ENCODE assay signal across 21 cellular contexts in genomic region chr15:23646165-23647000, GRCh38. TPM values are rescaled to one million over a fixed set of nuclear protein-coding genes. Genes with fewer than 3 reads are reported as not detected.
DNase-seq lines count a peak whose midpoint lies in the region; ATAC-seq, FAIRE-seq and TF ChIP-seq lines count a peak whose summit lies in the region.
"Had no signal": no experiment of that assay in that cellular context is flagged by ENCODE, and none has a peak within 500 bp of the region (broad histone marks: within the 10 kb centered on the region; RNA-seq: fewer than 3 reads in every experiment).

No MANE protein-coding gene starts in this region.

- no peak for TF ChIP-seq POLR2A in HepG2 (IDR thresholded peaks at IDR 0.05; ENCODE audit: insufficient read depth in 1 of 2, low read depth in 2 of 2, low read length in 2 of 2)

- no peak overlapping the region for H2BK120ac ChIP-seq in neuronal stem cell (ENCODE audit: low read depth, low read length)

- TF ChIP-seq EP300 in HepG2 (IDR thresholded peaks at IDR 0.05; ENCODE audit: low read depth in 2 of 2, low read length in 2 of 2) (no peak), HepG2 (CRISPR knock-in tag; IDR thresholded peaks at IDR 0.05; ENCODE audit: borderline replicate concordance) (no peak)

- H3K79me2 ChIP-seq in GM23338 (replicated peaks; ENCODE audit: insufficient read depth), result no peaks in the 10 kb centered on the region
- no peaks in the 10 kb centered on the region for H3K79me2 ChIP-seq in HepG2 (ENCODE audit: insufficient read depth, low read length)

- POLR2A ChIA-PET in HepG2 (lab: Yijun Ruan, JAX), result no interaction called here

- peaks cover 21% of the 10 kb centered on the region for H3K4me1 ChIP-seq in GM23338 (ENCODE audit: insufficient read depth)
- peaks cover 6% of the 10 kb centered on the region for H3K4me1 ChIP-seq in NT2/D1 (ENCODE audit: insufficient read depth, insufficient read length)
- H3K4me1 ChIP-seq in iPS-18a (ENCODE audit: control insufficient read depth, low read depth, low read length), result no peaks in the 10 kb centered on the region
- H3K4me1 ChIP-seq in neuronal stem cell (ENCODE audit: control insufficient read depth in 2 of 2, insufficient read depth in 1 of 2, low read depth in 1 of 2, low read length in 2 of 2), result peaks cover 2 to 6% of the 10 kb centered on the region in 2 donors
- no peaks in the 10 kb centered on the region for H3K4me1 ChIP-seq in HepG2 (ENCODE audit: insufficient read depth, low read length)
- H3K4me1 ChIP-seq: psoas muscle, uterus had no signal

- in situ Hi-C loops in HepG2 (cut with HindIII; ENCODE audit: extremely low pct_ligation_motif_present, low pct_unique_long_range_greater_than_20kb), result loop anchor here (5.0 to 25.0 kb wide), 2 partner anchors 159 to 221 kb away; no protein-coding TSS in a partner anchor

- H4K91ac ChIP-seq in neuronal stem cell (ENCODE audit: low read depth, low read length, poor library complexity), result no peak overlapping the region

- H3K9me3 ChIP-seq in NT2/D1 (ENCODE audit: insufficient read depth, low read length) (no peaks in the 10 kb centered on the region), iPS-18a (ENCODE audit: control insufficient read depth, low read depth, low read length) (peaks cover 11% of the 10 kb centered on the region), neuronal stem cell (replicated peaks in 1 of 2; ENCODE audit: control insufficient read depth in 2 of 2, insufficient read depth in 1 of 2, low read depth in 1 of 2, low read length in 2 of 2) (peaks cover 0 to 9% of the 10 kb centered on the region in 2 donors), HepG2 (ENCODE audit: low read length) (no peaks in the 10 kb centered on the region)
- H3K9me3 ChIP-seq: psoas muscle, uterus had no signal

- peak overlapping the region; percentile 81 for H3K4me2 ChIP-seq in GM23338
- H3K4me2 ChIP-seq in neuronal stem cell (ENCODE audit: insufficient read depth, low read length, poor library complexity, severe bottlenecking), result peak overlapping the region; percentile 54
- H3K4me2 ChIP-seq in HepG2 (ENCODE audit: low read depth, low read length), result no peak overlapping the region

- H2BK12ac ChIP-seq in neuronal stem cell (ENCODE audit: low read length), result no peak overlapping the region

- peaks cover 18% of the 10 kb centered on the region for H3K27me3 ChIP-seq in GM23338 (ENCODE audit: insufficient read depth)
- peaks cover 20% of the 10 kb centered on the region for H3K27me3 ChIP-seq in NT2/D1 (ENCODE audit: insufficient read depth, insufficient read length)
- no peaks in the 10 kb centered on the region for H3K27me3 ChIP-seq in iPS-18a (ENCODE audit: control insufficient read depth, insufficient read depth, low read length)
- no peaks in the 10 kb centered on the region for H3K27me3 ChIP-seq in neuronal stem cell (ENCODE audit: control insufficient read depth in 3 of 3, insufficient read depth in 3 of 3, low read depth in 1 of 3, low read length in 3 of 3)
- H3K27me3 ChIP-seq in HepG2 (ENCODE audit: control insufficient read depth in 1 of 2, insufficient read depth in 2 of 2, low read length in 2 of 2), result peaks cover 2 to 18% of the 10 kb centered on the region in 2 experiments; a peak in 2 of 5 replicates

- no peak for DNase-seq in GM23338 (ENCODE audit: low spot score)
- DNase-seq in NT2/D1 (ENCODE audit: low read depth, low spot score), result no peak
- DNase-seq in neuronal stem cell (ENCODE audit: low spot score), result no peak
- no peak for DNase-seq in HepG2 (ENCODE audit: low spot score)
- DNase-seq: activated CD4-positive, alpha-beta T cell treated with anti-CD3 and anti-CD28 coated beads, Interleukin-2, amount 50 U/mL, for 4 hours; activated naive CD8-positive, alpha-beta T cell treated with anti-CD3 and anti-CD28 coated beads, Interleukin-2, amount 10 ng/mL, durations not matched to agents 7 days and 5 days; effector memory CD8-positive, alpha-beta T cell; naive thymus-derived CD8-positive, alpha-beta T cell; NCI-H1092 treated with DMSO at 0.1 percent for 48 hours; NCI-H2107; stimulated activated CD4-positive, alpha-beta T cell treated with anti-CD3 and anti-CD28 coated beads, Interleukin-2, amount 100 ng/mL, for 24 hours; uterus had no signal

- H3K79me1 ChIP-seq in neuronal stem cell (ENCODE audit: low read depth, low read length), result no peaks in the 10 kb centered on the region

- intact Hi-C loops in HepG2 (cut with micrococcal nuclease; ENCODE audit: unreplicated experiment), result loop anchor here (10.0 kb wide), 1 partner anchor 1858 kb away; no protein-coding TSS in a partner anchor

- no CpG with 5 or more reads among the region's 51 CpGs for WGBS in neuronal stem cell (ENCODE audit: extremely low coverage in 2 of 2, insufficient read length in 2 of 2, insufficient replicate concordance in 1 of 2), 2 donors
- WGBS in HepG2 (ENCODE audit: low lambda C conversion rate), result 92% methylated on average over 7 of the region's 51 CpGs

- H2AFZ ChIP-seq in GM23338 (no peak overlapping the region), neuronal stem cell (ENCODE audit: low read length) (no peak overlapping the region), HepG2 (ENCODE audit: low read length) (no peak overlapping the region)

- TF ChIP-seq RAD21 in HepG2 (CRISPR knock-in tag; IDR thresholded peaks at IDR 0.05), result no peak

- H3K9me3 Mint-ChIP-seq in GM23338, result peaks cover 74% of the 10 kb centered on the region
- H3K9me3 Mint-ChIP-seq: activated naive CD8-positive, alpha-beta T cell treated with anti-CD3 and anti-CD28 coated beads, Interleukin-2, amount 10 ng/mL, durations not matched to agents 7 days and 5 days; effector memory CD8-positive, alpha-beta T cell; naive thymus-derived CD8-positive, alpha-beta T cell; stimulated activated effector memory CD8-positive, alpha-beta T cell treated with anti-CD3 and anti-CD28 coated beads, Interleukin-12 subunit alpha, Interleukin-12 subunit beta, amount 100 ng/mL, for 72 hours; T-helper 2 cell treated with Interferon-gamma antibody and Interleukin-4, amounts not matched to agents 5 μg/mL and 100 μg/mL, for 36 hours had no signal

- H3K9ac ChIP-seq in NT2/D1 (ENCODE audit: insufficient read length, low read depth) (peak overlapping the region; percentile 42), iPS-18a (ENCODE audit: low read length) (no peak overlapping the region), neuronal stem cell (ENCODE audit: low read depth, low read length, poor library complexity) (no peak overlapping the region), HepG2 (ENCODE audit: insufficient read depth, low read depth, low read length) (no peak overlapping the region)

- no TSS peak for BruUV-seq in HepG2 (replicated peaks; lab: Mats Ljungman, UMichigan)

- H2BK15ac ChIP-seq in neuronal stem cell (ENCODE audit: low read length), result no peak overlapping the region

- ATAC-seq in GM23338, result no peak; the same call in 2 of the 3 replicates
- no peak for ATAC-seq in GM19328 (IDR thresholded peaks at IDR 0.05; ENCODE audit: unreplicated experiment)
- ATAC-seq in GM21423 (IDR thresholded peaks at IDR 0.05; ENCODE audit: unreplicated experiment), result no peak
- no peak for ATAC-seq in HepG2
- ATAC-seq: effector memory CD8-positive, alpha-beta T cell; naive thymus-derived CD8-positive, alpha-beta T cell; psoas muscle; stimulated activated effector memory CD8-positive, alpha-beta T cell treated with anti-CD3 and anti-CD28 coated beads, Interleukin-12 subunit alpha, Interleukin-12 subunit beta, amount 100 ng/mL, for 72 hours had no signal

- TF ChIP-seq CTCF in GM23338 (conservative IDR thresholded peaks at IDR 0.05; ENCODE audit: low read depth in 2 of 2) (no peak), HepG2 (CRISPR knock-in tag; IDR thresholded peaks at IDR 0.05) (no peak)

- H3K36me3 ChIP-seq in GM23338 (ENCODE audit: insufficient read depth) (no peaks in the 10 kb centered on the region), NT2/D1 (ENCODE audit: insufficient read depth, insufficient read length, low read length) (peaks cover 10% of the 10 kb centered on the region), iPS-18a (ENCODE audit: control insufficient read depth, low read depth, low read length) (no peaks in the 10 kb centered on the region), neuronal stem cell (replicated peaks in 1 of 2; ENCODE audit: control insufficient read depth in 2 of 2, insufficient read depth in 2 of 2, low read length in 2 of 2) (no peaks in the 10 kb centered on the region), HepG2 (replicated peaks in 1 of 2; ENCODE audit: control insufficient read depth in 1 of 2, insufficient read depth in 2 of 2, low read length in 2 of 2) (no peaks in the 10 kb centered on the region)
- H3K36me3 ChIP-seq: uterus had no signal

- peak overlapping the region; percentile 73 for H3K4me3 Mint-ChIP-seq in GM23338
- H3K4me3 Mint-ChIP-seq: activated naive CD8-positive, alpha-beta T cell treated with anti-CD3 and anti-CD28 coated beads, Interleukin-2, amount 10 ng/mL, durations not matched to agents 7 days and 5 days; effector memory CD8-positive, alpha-beta T cell; naive thymus-derived CD8-positive, alpha-beta T cell; stimulated activated effector memory CD8-positive, alpha-beta T cell treated with anti-CD3 and anti-CD28 coated beads, Interleukin-12 subunit alpha, Interleukin-12 subunit beta, amount 100 ng/mL, for 72 hours; T-helper 2 cell treated with Interferon-gamma antibody and Interleukin-4, amounts not matched to agents 5 μg/mL and 100 μg/mL, for 36 hours had no signal

- no peak overlapping the region for H4K8ac ChIP-seq in neuronal stem cell (ENCODE audit: low read depth, low read length)

- no peaks in the 10 kb centered on the region for H3F3A ChIP-seq in GM23338 (replicated peaks; ENCODE audit: low read depth)

- H3K4me1 Mint-ChIP-seq in GM23338, result peaks cover 15% of the 10 kb centered on the region
- H3K4me1 Mint-ChIP-seq: activated naive CD8-positive, alpha-beta T cell treated with anti-CD3 and anti-CD28 coated beads, Interleukin-2, amount 10 ng/mL, durations not matched to agents 7 days and 5 days; naive thymus-derived CD8-positive, alpha-beta T cell; stimulated activated effector memory CD8-positive, alpha-beta T cell treated with anti-CD3 and anti-CD28 coated beads, Interleukin-12 subunit alpha, Interleukin-12 subunit beta, amount 100 ng/mL, for 72 hours had no signal

- H3K4me3 ChIP-seq in GM23338 (peak overlapping the region; percentile 65), NT2/D1 (ENCODE audit: insufficient read length, low read depth) (peak overlapping the region; percentile 71), iPS-18a (ENCODE audit: low read length) (peak overlapping the region; percentile 83), neuronal stem cell (ENCODE audit: low read length in 2 of 2) (peak overlapping the region; percentile 59 to 90), HepG2 (replicated peaks in 1 of 3; ENCODE audit: insufficient read depth in 1 of 3, low read depth in 2 of 3, low read length in 3 of 3) (no peak overlapping the region)
- H3K4me3 ChIP-seq: SK-N-MC had no signal

- H3K27ac ChIP-seq in GM23338 (ENCODE audit: low read depth) (no peak overlapping the region), iPS-18a (ENCODE audit: low read length) (no peak overlapping the region), neuronal stem cell (replicated peaks; ENCODE audit: low read length) (no peak overlapping the region), HepG2 (ENCODE audit: extremely low read length, insufficient read depth, low read length) (no peak overlapping the region)
- H3K27ac ChIP-seq: psoas muscle, RWPE1, SK-N-MC, uterus had no signal

- H2BK5ac ChIP-seq in neuronal stem cell (ENCODE audit: low read length), result no peak overlapping the region

- H2AK5ac ChIP-seq in neuronal stem cell (ENCODE audit: low read depth, low read length), result no peak overlapping the region

- H3K9me2 ChIP-seq in GM23338 (ENCODE audit: insufficient read depth), result no peaks in the 10 kb centered on the region

- H3K14ac ChIP-seq in neuronal stem cell (ENCODE audit: low read length), result no peak overlapping the region

- peaks cover 19% of the 10 kb centered on the region for H3K27me3 Mint-ChIP-seq in GM23338 (ENCODE audit: insufficient read depth, low read depth, poor library complexity)

- H4K20me1 ChIP-seq in GM23338 (replicated peaks; ENCODE audit: insufficient read depth), result no peaks in the 10 kb centered on the region
- H4K20me1 ChIP-seq in HepG2 (ENCODE audit: insufficient read depth, low read length), result no peaks in the 10 kb centered on the region

- CTCF ChIA-PET in HepG2 (lab: Yijun Ruan, JAX; ENCODE audit: low intra/inter-chr PET ratio, low total read pairs), result no interaction called here

- H3K23ac ChIP-seq in neuronal stem cell (ENCODE audit: low read depth, low read length, poor library complexity), result no peak overlapping the region

- no peak overlapping the region for H3K4ac ChIP-seq in neuronal stem cell (ENCODE audit: low read length)

- no peak for FAIRE-seq in HepG2 (lab: Jason Lieb, UNC)

- no peak overlapping the region for H3K27ac Mint-ChIP-seq in GM23338
- H3K27ac Mint-ChIP-seq: activated naive CD8-positive, alpha-beta T cell treated with anti-CD3 and anti-CD28 coated beads, Interleukin-2, amount 10 ng/mL, durations not matched to agents 7 days and 5 days; effector memory CD8-positive, alpha-beta T cell; naive thymus-derived CD8-positive, alpha-beta T cell; stimulated activated effector memory CD8-positive, alpha-beta T cell treated with anti-CD3 and anti-CD28 coated beads, Interleukin-12 subunit alpha, Interleukin-12 subunit beta, amount 100 ng/mL, for 72 hours; T-helper 2 cell treated with Interferon-gamma antibody and Interleukin-4, amounts not matched to agents 5 μg/mL and 100 μg/mL, for 36 hours had no signal

- H3K36me3 Mint-ChIP-seq in GM23338 (ENCODE audit: low read depth), result peaks cover 6% of the 10 kb centered on the region; the same call in 1 of the 3 replicates
- H3K36me3 Mint-ChIP-seq: activated naive CD8-positive, alpha-beta T cell treated with anti-CD3 and anti-CD28 coated beads, Interleukin-2, amount 10 ng/mL, durations not matched to agents 7 days and 5 days; naive thymus-derived CD8-positive, alpha-beta T cell; stimulated activated effector memory CD8-positive, alpha-beta T cell treated with anti-CD3 and anti-CD28 coated beads, Interleukin-12 subunit alpha, Interleukin-12 subunit beta, amount 100 ng/mL, for 72 hours had no signal

- H3K18ac ChIP-seq in neuronal stem cell (ENCODE audit: low read length), result no peak overlapping the region

RNA-seq across cellular contexts. Expression of gene MAGEL2, which starts 1.3 kb away (rescaled TPM):
- 10.1 and 10.2 TPM in 2 replicates for total RNA-seq in GM23338 (2014; rRNA removed; shearing (Covaris generic))
- 4.8 and 6.0 TPM in 2 replicates for polyA plus RNA-seq in GM23338 (2016; fragmentation: Nextera tagmentation; extraction: Ambion mirVana)
- polyA plus RNA-seq in neuronal stem cell (2013, experiment 1 of 2), result 3.0 TPM
- 3.0 TPM for polyA plus RNA-seq in neuronal stem cell (2013, experiment 2 of 2)
- not detected in 2 replicates for total RNA-seq in HepG2 (2016; rRNA removed; fragmentation: Illumina TruSeq; extraction: Trizol)
- not detected in 2 replicates for total RNA-seq in HepG2 (2016; cell fraction: cytosol; rRNA removed; fragmentation: Illumina TruSeq; extraction: Trizol; ENCODE audit: low read depth)
- not detected in 2 replicates for total RNA-seq in HepG2 (2016; cell fraction: insoluble cytoplasmic fraction; rRNA removed; fragmentation: Illumina TruSeq; extraction: Trizol)
- total RNA-seq in HepG2 (2016; cell fraction: membrane; rRNA removed; fragmentation: Illumina TruSeq; extraction: Trizol), result not detected in 2 replicates
- total RNA-seq in HepG2 (2016; cell fraction: nucleus; rRNA removed; fragmentation: Illumina TruSeq; extraction: Trizol), result not detected in 2 replicates
- not detected in 2 replicates for polyA plus RNA-seq in HepG2 (2011; rRNA removed)
- polyA plus RNA-seq in HepG2 (2011; cell fraction: cytosol; rRNA removed), result not detected in 2 replicates
- polyA plus RNA-seq in HepG2 (2011; cell fraction: nucleus; rRNA removed), result not detected in 2 replicates
- polyA plus RNA-seq in HepG2 (2012), result not detected in 2 replicates
- polyA plus RNA-seq in HepG2 (2016; cell fraction: cytosol; fragmentation: Illumina TruSeq; extraction: Trizol; ENCODE audit: low read depth), result not detected in 2 replicates
- polyA plus RNA-seq in HepG2 (2016; cell fraction: insoluble cytoplasmic fraction; fragmentation: Illumina TruSeq; extraction: Trizol; ENCODE audit: low read depth), result not detected in 2 replicates
- not detected in 2 replicates for polyA plus RNA-seq in HepG2 (2016; cell fraction: membrane; fragmentation: Illumina TruSeq; extraction: Trizol; ENCODE audit: low read depth)
- polyA plus RNA-seq in HepG2 (2016; cell fraction: nucleus; fragmentation: Illumina TruSeq; extraction: Trizol; ENCODE audit: insufficient read depth, low read depth), result not detected in 2 replicates
- polyA minus RNA-seq in HepG2 (2011; rRNA and poly(A)+ RNA removed; ENCODE audit: low replicate concordance), result not detected in 2 replicates
- polyA minus RNA-seq in HepG2 (2011; cell fraction: cytosol; rRNA and poly(A)+ RNA removed), result not detected in 2 replicates
- not detected in 2 replicates for polyA minus RNA-seq in HepG2 (2011; cell fraction: nucleus; rRNA and poly(A)+ RNA removed)
- total RNA-seq: activated naive CD8-positive, alpha-beta T cell treated with anti-CD3 and anti-CD28 coated beads, Interleukin-2, amount 10 ng/mL, durations not matched to agents 7 days and 5 days; naive thymus-derived CD8-positive, alpha-beta T cell; NCI-H460 had no signal
- polyA plus RNA-seq: naive thymus-derived CD8-positive, alpha-beta T cell had no signal

RNA-seq across cellular contexts. Expression of gene NDN, which starts 40.7 kb away (rescaled TPM):
- 91.6 and 98.1 TPM in 2 replicates for total RNA-seq in GM23338 (2014; rRNA removed; shearing (Covaris generic))
- polyA plus RNA-seq in GM23338 (2016; fragmentation: Nextera tagmentation; extraction: Ambion mirVana) (43.7 and 48.1 TPM in 2 replicates), HepG2 (2011; rRNA removed) (0.03 TPM in 1 of 2 replicates, not detected in the other)
- 89.4 TPM for polyA plus RNA-seq in neuronal stem cell (2013, experiment 1 of 2)
- polyA plus RNA-seq in neuronal stem cell (2013, experiment 2 of 2), result 87.4 TPM
- not detected in 2 replicates for total RNA-seq in HepG2 (2016; rRNA removed; fragmentation: Illumina TruSeq; extraction: Trizol)
- total RNA-seq in HepG2 (2016; cell fraction: cytosol; rRNA removed; fragmentation: Illumina TruSeq; extraction: Trizol; ENCODE audit: low read depth), result not detected in 2 replicates
- total RNA-seq in HepG2 (2016; cell fraction: insoluble cytoplasmic fraction; rRNA removed; fragmentation: Illumina TruSeq; extraction: Trizol), result not detected in 2 replicates
- total RNA-seq in HepG2 (2016; cell fraction: membrane; rRNA removed; fragmentation: Illumina TruSeq; extraction: Trizol), result not detected in 2 replicates
- total RNA-seq in HepG2 (2016; cell fraction: nucleus; rRNA removed; fragmentation: Illumina TruSeq; extraction: Trizol), result not detected in 2 replicates
- polyA plus RNA-seq in HepG2 (2011; cell fraction: cytosol; rRNA removed), result not detected in 2 replicates
- polyA plus RNA-seq in HepG2 (2011; cell fraction: nucleus; rRNA removed), result 0.21 and 0.23 TPM in 2 replicates
- polyA plus RNA-seq in HepG2 (2012), result not detected in 2 replicates
- not detected in 2 replicates for polyA plus RNA-seq in HepG2 (2016; cell fraction: cytosol; fragmentation: Illumina TruSeq; extraction: Trizol; ENCODE audit: low read depth)
- polyA plus RNA-seq in HepG2 (2016; cell fraction: insoluble cytoplasmic fraction; fragmentation: Illumina TruSeq; extraction: Trizol; ENCODE audit: low read depth), result not detected in 2 replicates
- polyA plus RNA-seq in HepG2 (2016; cell fraction: membrane; fragmentation: Illumina TruSeq; extraction: Trizol; ENCODE audit: low read depth), result not detected in 2 replicates
- not detected in 2 replicates for polyA plus RNA-seq in HepG2 (2016; cell fraction: nucleus; fragmentation: Illumina TruSeq; extraction: Trizol; ENCODE audit: insufficient read depth, low read depth)
- polyA minus RNA-seq in HepG2 (2011; rRNA and poly(A)+ RNA removed; ENCODE audit: low replicate concordance), result not detected in 2 replicates
- not detected in 2 replicates for polyA minus RNA-seq in HepG2 (2011; cell fraction: cytosol; rRNA and poly(A)+ RNA removed)
- not detected in 2 replicates for polyA minus RNA-seq in HepG2 (2011; cell fraction: nucleus; rRNA and poly(A)+ RNA removed)
- total RNA-seq: naive thymus-derived CD8-positive, alpha-beta T cell had no signal

Comparison
In these comparisons a context has a peak if more than half of its experiments do, and no peak if none do; other contexts are left out.
1. H3K4me3 ChIP-seq: peak in GM23338 (single experiment), NT2/D1 (single experiment), iPS-18a (single experiment) and neuronal stem cell (2 of 2); none in HepG2 (0 of 3).
2. RNA of gene MAGEL2, which starts 1.3 kb away (total RNA-seq): 10.1 to 10.2 TPM in GM23338; not detected in HepG2; every median in the first group is over 10 times any median in the second.
3. RNA of gene NDN, which starts 40.7 kb away (total RNA-seq): 91.6 to 98.1 TPM in GM23338; not detected in HepG2; every median in the first group is over 10 times any median in the second.